Comparison of ENCODE assay signal across 25 cellular contexts in the genomic region with DNA sequence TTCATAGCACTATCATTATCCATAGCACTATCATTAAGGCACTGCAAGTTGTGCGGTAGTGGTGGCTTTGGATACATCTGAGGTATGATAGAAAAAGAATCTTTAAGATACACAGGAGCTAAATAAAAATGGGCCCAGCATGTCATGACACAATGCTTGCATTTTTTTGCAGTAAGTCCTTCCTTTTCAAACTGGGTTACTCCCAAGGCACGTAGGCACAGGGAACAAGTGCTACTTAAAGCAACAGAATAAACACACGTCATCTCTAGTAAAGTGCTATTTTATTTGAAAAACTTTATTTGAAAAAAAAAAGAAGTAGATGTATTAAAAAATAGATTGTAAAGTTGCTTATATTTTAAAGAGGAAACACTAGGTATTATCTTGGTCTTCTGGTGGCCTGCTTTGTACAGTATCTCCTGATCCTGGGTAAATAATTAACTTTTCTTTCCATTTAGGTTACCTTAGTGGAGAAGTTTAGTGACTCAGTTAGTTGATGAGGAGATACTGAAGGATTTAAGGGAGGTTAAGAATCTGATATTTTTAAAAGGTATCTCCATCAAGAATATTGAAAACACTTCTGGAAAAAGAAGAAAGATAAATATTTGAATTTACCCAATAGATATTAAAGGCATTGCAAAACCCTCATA.
A peak's percentile ranks its signal among the peaks of the same experiment; 100 is the strongest.
DNase-seq lines count a peak whose midpoint lies in the region; ATAC-seq, FAIRE-seq and TF ChIP-seq lines count a peak whose summit lies in the region.
"Had no signal": no experiment of that assay in that cellular context is flagged by ENCODE, and none has a peak within 500 bp of the region (broad histone marks: within the 10 kb centered on the region; RNA-seq: fewer than 3 reads in every experiment).

No MANE protein-coding gene starts in this region.

- H3K9me3 ChIP-seq in kidney (ENCODE audit: control insufficient read depth in 1 of 2, low read length in 2 of 2) (no peaks in the 10 kb centered on the region), pancreas (no peaks in the 10 kb centered on the region)

- H3K27ac ChIP-seq in kidney (ENCODE audit: low read depth in 2 of 2, low read length in 2 of 2): no peak overlapping the region
- H3K27ac ChIP-seq in pancreas: no peak overlapping the region
- H3K27ac ChIP-seq: BLaER1 treated with 17β-estradiol and CSF1 and Interleukin-3, amounts not matched to agents 10 nM and 100 nM; parathyroid adenoma; PC-9 had no signal

- peak; percentile 89 for FAIRE-seq in kidney (lab: Jason Lieb, UNC)
- peak; percentile 56 for FAIRE-seq in pancreas (lab: Jason Lieb, UNC)
- FAIRE-seq: H1 had no signal

- H3K4me1 ChIP-seq in kidney (ENCODE audit: control insufficient read depth in 1 of 2, insufficient read depth in 1 of 2, low read depth in 1 of 2, low read length in 2 of 2) (no peaks in the 10 kb centered on the region), pancreas (peaks cover 0 to 12% (median 0%) of the 10 kb centered on the region in 3 donors)
- H3K4me1 ChIP-seq: parathyroid adenoma had no signal

- TF ChIP-seq CTCF in kidney (IDR thresholded peaks at IDR 0.05; ENCODE audit: borderline replicate concordance, extremely low read depth, insufficient read depth) (no peak), pancreas (IDR thresholded peaks at IDR 0.05) (no peak)

- H3K9ac ChIP-seq in kidney (ENCODE audit: low read length in 2 of 2): no peak overlapping the region
- H3K9ac ChIP-seq: BLaER1 treated with 17β-estradiol and CSF1 and Interleukin-3, amounts not matched to agents 10 nM and 100 nM; parathyroid adenoma had no signal

- peak in 2 of 4 donors; percentile 73 to 90 for ATAC-seq in pancreas
- ATAC-seq: right cardiac atrium had no signal

- peak; percentile 80 for DNase-seq in DMS53 (lab: John Stamatoyannopoulos, UW)
- DNase-seq in SW480 (ENCODE audit: low spot score): peak; percentile 8
- DNase-seq in kidney: no peak
- DNase-seq in pancreas: no peak
- DNase-seq in HK-2 (ENCODE audit: unreplicated experiment): no peak
- no peak for DNase-seq in activated CD4-positive, alpha-beta T cell treated with anti-CD3 and anti-CD28 coated beads, Interleukin-2, amount 50 U/mL, for 4 hours
- DNase-seq in DMS153 treated with DMSO at 0.1 percent for 48 hours (lab: John Stamatoyannopoulos, UW; ENCODE audit: unreplicated experiment): no peak
- no peak for DNase-seq in activated naive CD4-positive, alpha-beta T cell treated with Interleukin-2 at 50 U/mL for 16 hours
- DNase-seq: activated CD4-positive, alpha-beta memory T cell treated with anti-CD3 and anti-CD28 coated beads, Interleukin-2, amount 10 ng/mL, durations not matched to agents 7 days and 5 days; activated naive CD8-positive, alpha-beta T cell treated with anti-CD3 and anti-CD28 coated beads for 36 hours; aorta; COR-L47; NCI-H1092 treated with DMSO at 0.1 percent for 48 hours; NCI-H187; NCI-H2171; NCI-H524 treated with DMSO at 0.1 percent for 48 hours; NK-92 treated with Interleukin-12 subunit alpha and Interleukin-12 subunit beta, amount 100 ng/mL, for 24 hours; PC-9; right cardiac atrium; SHP77 treated with DMSO at 0.1 percent for 48 hours; stimulated activated CD4-positive, alpha-beta T cell treated with anti-CD3 and anti-CD28 coated beads, Interleukin-2, amount 100 ng/mL, for 48 hours; trophoblast cell had no signal

- intact Hi-C loops in kidney (cut with DNase I): no loop called here
- intact Hi-C loops in pancreas (cut with DNase I): no loop called here

- H3K27me3 ChIP-seq in pancreas: no peaks in the 10 kb centered on the region
- H3K27me3 ChIP-seq: BLaER1 treated with 17β-estradiol and CSF1 and Interleukin-3, amounts not matched to agents 10 nM and 100 nM had no signal

- no peak overlapping the region for H3K4me3 ChIP-seq in kidney (ENCODE audit: low read length in 2 of 2)
- no peak overlapping the region for H3K4me3 ChIP-seq in pancreas
- H3K4me3 ChIP-seq: BLaER1 treated with 17β-estradiol and CSF1 and Interleukin-3, amounts not matched to agents 10 nM and 100 nM; PC-9 had no signal

- H3K36me3 ChIP-seq in kidney (ENCODE audit: control insufficient read depth in 1 of 2, insufficient read depth in 2 of 2, low read length in 2 of 2) (no peaks in the 10 kb centered on the region), pancreas (no peaks in the 10 kb centered on the region)
- H3K36me3 ChIP-seq: BLaER1 treated with 17β-estradiol and CSF1 and Interleukin-3, amounts not matched to agents 10 nM and 100 nM had no signal

- 33 to 57% methylated on average over 3 of the region's 3 CpGs for WGBS in pancreas, 2 donors

Comparison
In these comparisons a context has a peak if more than half of its experiments do, and no peak if none do; other contexts are left out.
1. DNase-seq: peak in DMS53 (single experiment) and SW480 (single experiment); none in kidney (single experiment), pancreas (0 of 6), HK-2 (single experiment), activated CD4-positive, alpha-beta T cell treated with anti-CD3 and anti-CD28 coated beads, Interleukin-2, amount 50 U/mL, for 4 hours (0 of 2), DMS153 treated with DMSO at 0.1 percent for 48 hours (single experiment) and activated naive CD4-positive, alpha-beta T cell treated with Interleukin-2 at 50 U/mL for 16 hours (single experiment).